ENCODE assay signal across 24 cellular contexts in the genomic region with DNA sequence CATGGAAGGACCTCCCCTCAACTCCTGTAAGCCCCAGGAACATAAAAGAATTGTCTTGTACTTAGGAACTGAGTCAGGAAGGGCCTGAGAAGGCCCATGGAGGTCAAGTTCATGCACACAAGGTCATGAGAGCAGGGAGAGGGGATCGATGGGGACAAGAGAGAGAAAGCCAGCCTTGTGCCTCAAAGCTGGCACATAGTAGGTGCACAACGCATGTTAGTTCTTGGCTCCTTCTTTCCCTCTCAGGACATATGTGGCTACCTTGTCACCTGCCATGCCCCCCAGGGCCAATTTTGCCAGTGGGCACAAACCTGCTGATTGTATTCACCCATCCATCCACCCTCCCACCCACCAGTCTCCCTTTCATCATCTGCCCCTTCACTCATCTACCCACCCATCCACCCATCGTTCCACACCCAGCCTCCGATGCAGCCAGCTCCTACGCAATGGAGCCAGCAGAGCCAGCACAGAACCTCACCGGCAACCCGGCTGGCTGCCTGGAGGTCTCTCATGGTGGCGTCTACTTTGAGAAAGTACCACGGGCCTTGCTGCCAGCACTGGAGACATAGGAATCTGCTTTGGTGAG. TPM values are rescaled to one million over a fixed set of nuclear protein-coding genes. Genes with fewer than 3 reads are reported as not detected.
"Had no signal": no experiment of that assay in that cellular context is flagged by ENCODE, and none has a peak within 500 bp of the region (broad histone marks: within the 10 kb centered on the region; RNA-seq: fewer than 3 reads in every experiment).

No MANE protein-coding gene starts in this region.

- H3K4me1 ChIP-seq: colonic mucosa had no signal

- DNase-seq: activated CD4-positive, alpha-beta T cell treated with anti-CD3 and anti-CD28 coated beads for 48 hours; activated CD4-positive, alpha-beta T cell treated with anti-CD3 and anti-CD28 coated beads, Interleukin-2, amount 50 U/mL, for 1 hour; activated CD4-positive, alpha-beta T cell treated with anti-CD3 and anti-CD28 coated beads, Interleukin-2, amount 50 U/mL, for 48 hours; activated CD8-positive, alpha-beta memory T cell treated with anti-CD3 and anti-CD28 coated beads for 24 hours; activated CD8-positive, alpha-beta T cell treated with anti-CD3 and anti-CD28 coated beads for 36 hours; activated effector memory CD4-positive, alpha-beta T cell treated with Interleukin-2 at 50 U/mL for 16 hours; activated gamma-delta T cell treated with Interleukin-2 at 50 U/mL for 16 hours; activated naive CD4-positive, alpha-beta T cell treated with anti-CD3 and anti-CD28 coated beads, Interleukin-2, amount 50 U/mL, for 16 hours; activated naive CD4-positive, alpha-beta T cell treated with Interleukin-2 at 50 U/mL for 16 hours; activated T-cell treated with anti-CD3 and anti-CD28 coated beads, Interleukin-2, amount 50 U/mL, for 4 hours; amniotic stem cell; colonic mucosa; effector memory CD4-positive, alpha-beta T cell; endodermal cell; foreskin keratinocyte; gastrocnemius medialis; glutamatergic neuron; heart left ventricle; T-helper 2 cell had no signal

- H3K36me3 ChIP-seq: colonic mucosa, gastrocnemius medialis, heart left ventricle had no signal

- H3K27ac ChIP-seq: colonic mucosa, foreskin keratinocyte, gastrocnemius medialis had no signal

- FAIRE-seq: astrocyte had no signal

- ATAC-seq: activated CD8-positive, alpha-beta T cell treated with anti-CD3 and anti-CD28 coated beads for 36 hours; activated T-cell treated with anti-CD3 and anti-CD28 coated beads, Interleukin-2, amount 50 U/mL, for 4 hours; activated T-helper 17 cell treated with anti-CD3 and anti-CD28 coated beads, Interleukin-2, amount 50 U/mL, for 72 hours; esophagus mucosa; foreskin keratinocyte; gastrocnemius medialis; heart left ventricle; WTC11 had no signal

- H3K4me3 ChIP-seq: colonic mucosa, gastrocnemius medialis, heart left ventricle had no signal

- H3K27me3 ChIP-seq: colonic mucosa, gastrocnemius medialis, heart left ventricle had no signal

- H3K9me3 ChIP-seq: colonic mucosa, gastrocnemius medialis, heart left ventricle had no signal

RNA-seq across cellular contexts. Expression of a gene that starts 52.4 kb away (rescaled TPM):
- total RNA-seq: activated CD8-positive, alpha-beta T cell treated with anti-CD3 and anti-CD28 coated beads for 36 hours; activated T-cell treated with anti-CD3 and anti-CD28 coated beads, Interleukin-2, amount 50 U/mL, for 4 hours; activated T-helper 17 cell treated with anti-CD3 and anti-CD28 coated beads, Interleukin-2, amount 50 U/mL, for 72 hours; T-helper 1 cell treated with Interleukin-12 subunit alpha and Interleukin-12 subunit beta and Interleukin-4 antibody, amounts not matched to agents 30 ng/mL and 1 ng/mL, for 36 hours had no signal
